Comparison of ENCODE assay signal across 17 cellular contexts in genomic region chr4:23680616-23681518, GRCh38.
A peak's percentile ranks its signal among the peaks of the same experiment; 100 is the strongest.
DNase-seq lines count a peak whose midpoint lies in the region; ATAC-seq, FAIRE-seq and TF ChIP-seq lines count a peak whose summit lies in the region.
"Had no signal": no experiment of that assay in that cellular context is flagged by ENCODE, and none has a peak within 500 bp of the region (broad histone marks: within the 10 kb centered on the region; RNA-seq: fewer than 3 reads in every experiment).

No MANE protein-coding gene starts in this region.

- H2AFZ ChIP-seq in IMR-90 (replicated peaks; ENCODE audit: low read length, poor library complexity) = no peak overlapping the region
- no peak overlapping the region for H2AFZ ChIP-seq in HepG2 (ENCODE audit: low read length)

- no peaks in the 10 kb centered on the region for H3K4me1 ChIP-seq in IMR-90 (ENCODE audit: control insufficient read depth, insufficient read depth, low read length)
- no peaks in the 10 kb centered on the region for H3K4me1 ChIP-seq in HepG2 (ENCODE audit: insufficient read depth, low read length)
- H3K4me1 ChIP-seq: spleen had no signal

- no peaks in the 10 kb centered on the region for H3K79me2 ChIP-seq in HepG2 (ENCODE audit: insufficient read depth, low read length)

- no peak overlapping the region for H3K23ac ChIP-seq in IMR-90 (ENCODE audit: low read depth, low read length)

- no peak overlapping the region for H3K9ac ChIP-seq in IMR-90 (ENCODE audit: low read depth, low read length)
- H3K9ac ChIP-seq in HepG2 (ENCODE audit: insufficient read depth, low read depth, low read length) = no peak overlapping the region

- no peak overlapping the region for H2BK20ac ChIP-seq in IMR-90 (ENCODE audit: low read depth, low read length)

- no peak overlapping the region for H2BK15ac ChIP-seq in IMR-90 (ENCODE audit: low read depth, low read length)

- H3K18ac ChIP-seq in IMR-90 (ENCODE audit: low read depth, low read length) = no peak overlapping the region

- no peak overlapping the region for H2BK120ac ChIP-seq in IMR-90 (ENCODE audit: low read depth, low read length)

- no peak for FAIRE-seq in HepG2 (lab: Jason Lieb, UNC)

- dilution Hi-C loops in IMR-90 (cut with HindIII; ENCODE audit: low sequenced_read_pairs, unreplicated experiment) = no loop called here

- H2AK9ac ChIP-seq in IMR-90 (replicated peaks; ENCODE audit: low read depth, low read length, poor library complexity) = no peak overlapping the region

- no peaks in the 10 kb centered on the region for H3K9me1 ChIP-seq in IMR-90 (ENCODE audit: insufficient read depth, low read length)

- H2BK5ac ChIP-seq in IMR-90 (ENCODE audit: low read depth, low read length, poor library complexity, severe bottlenecking) = no peak overlapping the region

- no peaks in the 10 kb centered on the region for H3K79me1 ChIP-seq in IMR-90 (ENCODE audit: low read depth in 1 of 2, low read length in 2 of 2)

- H4K91ac ChIP-seq in IMR-90 (ENCODE audit: insufficient read depth, low read depth, low read length) = no peak overlapping the region

- ATAC-seq in IMR-90 (ENCODE audit: low read depth) = peak; percentile 51
- ATAC-seq in HepG2 = no peak
- ATAC-seq in HG02588 (IDR thresholded peaks at IDR 0.05; ENCODE audit: unreplicated experiment) = no peak
- ATAC-seq: activated CD4-positive, CD25-positive, alpha-beta regulatory T cell treated with anti-CD3 and anti-CD28 coated beads, Interleukin-2, amount 50 U/mL, for 24 hours; T-cell had no signal

- TF ChIP-seq POLR2A in IMR-90 (IDR thresholded peaks at IDR 0.05; ENCODE audit: low read depth, low read length) (no peak), HepG2 (IDR thresholded peaks at IDR 0.05; ENCODE audit: insufficient read depth in 1 of 2, low read depth in 2 of 2, low read length in 2 of 2) (no peak)

- POLR2A ChIA-PET in IMR-90 (lab: Charles Lee; ENCODE audit: unreplicated experiment) (no interaction called here), HepG2 (lab: Yijun Ruan, JAX) (no interaction called here)

- DNase-seq in ACHN = peak; percentile 23
- DNase-seq in IMR-90 = peak; percentile 8
- DNase-seq in cerebellar cortex (ENCODE audit: low spot score) = peak; percentile 13
- no peak for DNase-seq in HepG2 (ENCODE audit: low spot score)
- no peak for DNase-seq in activated CD8-positive, alpha-beta memory T cell treated with anti-CD3 and anti-CD28 coated beads, Interleukin-2, amount 50 U/mL, for 48 hours
- no peak for DNase-seq in stimulated activated naive CD4-positive, alpha-beta T cell (lab: John Stamatoyannopoulos, UW)
- no peak for DNase-seq in globus pallidus (ENCODE audit: low spot score)
- DNase-seq: cerebellar nuclear complex, DMS79 treated with DMSO at 0.1 percent for 48 hours, erythroblast, NCI-H1092, NCI-H2227 treated with DMSO at 0.1 percent for 48 hours, nucleus accumbens, spleen, T-cell had no signal

- no peak overlapping the region for H4K8ac ChIP-seq in IMR-90 (ENCODE audit: low read depth in 2 of 2, low read length in 2 of 2)

- H3K4me2 ChIP-seq in IMR-90 (ENCODE audit: low read depth, low read length) (no peak overlapping the region), HepG2 (ENCODE audit: low read depth, low read length) (no peak overlapping the region)

- TF ChIP-seq EP300 in HepG2 (IDR thresholded peaks at IDR 0.05; ENCODE audit: low read depth in 2 of 2, low read length in 2 of 2) (no peak), HepG2 (CRISPR knock-in tag; IDR thresholded peaks at IDR 0.05; ENCODE audit: borderline replicate concordance) (no peak)

- H4K5ac ChIP-seq in IMR-90 (ENCODE audit: low read depth, low read length) = no peak overlapping the region

- intact Hi-C loops in IMR-90 (cut with micrococcal nuclease) (loop anchor here (1.0 to 5.0 kb wide), 2 partner anchors 738 to 1306 kb away; no protein-coding TSS in a partner anchor), HepG2 (cut with micrococcal nuclease; ENCODE audit: unreplicated experiment) (loop anchor here (1.0 to 5.0 kb wide), 2 partner anchors 351 to 738 kb away; no protein-coding TSS in a partner anchor)

- H3K56ac ChIP-seq in IMR-90 (ENCODE audit: extremely low read depth, insufficient read depth, low read length) = no peak overlapping the region

- CTCF ChIA-PET in IMR-90 (lab: Yijun Ruan, JAX) (interaction anchor here (0.5 to 0.8 kb wide), 2 partner anchors 20 to 1321 kb away, joined by 3 read pairs; no protein-coding TSS in a partner anchor), HepG2 (lab: Yijun Ruan, JAX; ENCODE audit: low intra/inter-chr PET ratio, low total read pairs) (interaction anchor here (1.6 kb wide), 1 partner anchor 739 kb away, joined by 5 read pairs; no protein-coding TSS in a partner anchor)

- TF ChIP-seq CTCF in IMR-90 (conservative IDR thresholded peaks at IDR 0.05; ENCODE audit: low read depth, low read length) = peak; percentile 37
- peak; percentile 21; the same call in 1 of the 2 replicates for TF ChIP-seq CTCF in HepG2 (CRISPR knock-in tag; IDR thresholded peaks at IDR 0.05)

- H3K9me3 ChIP-seq in IMR-90 (ENCODE audit: control insufficient read depth, insufficient read depth, low read length) (no peaks in the 10 kb centered on the region), HepG2 (ENCODE audit: low read length) (no peaks in the 10 kb centered on the region)
- H3K9me3 ChIP-seq: spleen had no signal

- no peak overlapping the region for H3K27ac ChIP-seq in IMR-90 (ENCODE audit: insufficient read depth, low read length)
- no peak overlapping the region for H3K27ac ChIP-seq in HepG2 (ENCODE audit: extremely low read length, insufficient read depth, low read length)
- H3K27ac ChIP-seq: spleen had no signal

- peak; percentile 39 for TF ChIP-seq RAD21 in IMR-90 (IDR thresholded peaks at IDR 0.05; ENCODE audit: low read length)
- TF ChIP-seq RAD21 in HepG2 (CRISPR knock-in tag; IDR thresholded peaks at IDR 0.05) = no peak

- no peak overlapping the region; the same call in 1 of the 2 replicates for H3K4ac ChIP-seq in IMR-90 (ENCODE audit: low read depth, low read length)

- no peak overlapping the region for H3K14ac ChIP-seq in IMR-90 (replicated peaks; ENCODE audit: low read depth, low read length)

- H2AK5ac ChIP-seq in IMR-90 (ENCODE audit: low read depth, low read length) = no peak overlapping the region

- in situ Hi-C loops in ACHN (cut with HindIII; ENCODE audit: low pct_ligation_motif_present, low pct_unique_long_range_greater_than_20kb, low sequenced_read_pairs) = no loop called here
- in situ Hi-C loops in IMR-90 (cut with MboI; ENCODE audit: low sequenced_read_pairs) = loop anchor here (25.0 kb wide), 1 partner anchor 731 kb away; no protein-coding TSS in a partner anchor
- in situ Hi-C loops in HepG2 (cut with HindIII; ENCODE audit: extremely low pct_ligation_motif_present, low pct_unique_long_range_greater_than_20kb) = loop anchor here (25.0 kb wide), 1 partner anchor 731 kb away; no protein-coding TSS in a partner anchor

- H3K27me3 ChIP-seq in IMR-90 (ENCODE audit: control insufficient read depth, insufficient read depth, low read length) = no peaks in the 10 kb centered on the region; the same call in 1 of the 2 replicates
- no peaks in the 10 kb centered on the region for H3K27me3 ChIP-seq in HepG2 (ENCODE audit: control insufficient read depth in 1 of 2, insufficient read depth in 2 of 2, low read length in 2 of 2)
- H3K27me3 ChIP-seq: spleen had no signal

- H3K4me3 ChIP-seq in IMR-90 (ENCODE audit: insufficient read depth, low read depth, low read length) (no peak overlapping the region), HepG2 (replicated peaks in 1 of 3; ENCODE audit: insufficient read depth in 1 of 3, low read depth in 2 of 3, low read length in 3 of 3) (no peak overlapping the region)
- H3K4me3 ChIP-seq: spleen had no signal

- no peaks in the 10 kb centered on the region for H4K20me1 ChIP-seq in IMR-90 (ENCODE audit: insufficient read depth, low read length)
- no peaks in the 10 kb centered on the region for H4K20me1 ChIP-seq in HepG2 (ENCODE audit: insufficient read depth, low read length)

- H3K36me3 ChIP-seq in IMR-90 (ENCODE audit: control insufficient read depth, insufficient read depth, low read length) (no peaks in the 10 kb centered on the region), HepG2 (replicated peaks in 1 of 2; ENCODE audit: control insufficient read depth in 1 of 2, insufficient read depth in 2 of 2, low read length in 2 of 2) (no peaks in the 10 kb centered on the region)
- H3K36me3 ChIP-seq: spleen had no signal

- BruUV-seq in IMR-90 (replicated peaks; lab: Mats Ljungman, UMichigan) (no TSS peak), HepG2 (replicated peaks; lab: Mats Ljungman, UMichigan) (no TSS peak)

- no CpG with 5 or more reads among the region's 4 CpGs for WGBS in IMR-90 (ENCODE audit: extremely low coverage in 2 of 2, insufficient read length in 1 of 2), 2 experiments
- WGBS in HepG2 (ENCODE audit: low lambda C conversion rate) = 4% methylated on average over 4 of the region's 4 CpGs

TF ChIP-seq in IMR-90, 13 proteins besides CTCF, POLR2A, EP300 and RAD21 (continues in another document):
- TF ChIP-seq USF2 (IDR thresholded peaks at IDR 0.05; ENCODE audit: low read depth, low read length) = no peak
- no peak for TF ChIP-seq CHD1 (IDR thresholded peaks at IDR 0.05; ENCODE audit: low read depth, low read length)
- TF ChIP-seq BHLHE40 (IDR thresholded peaks at IDR 0.05; ENCODE audit: low read depth, low read length) = no peak

TF ChIP-seq in HepG2, 621 proteins besides CTCF, POLR2A, EP300 and RAD21 (continues in another document):
- TF ChIP-seq, protein P1, sequence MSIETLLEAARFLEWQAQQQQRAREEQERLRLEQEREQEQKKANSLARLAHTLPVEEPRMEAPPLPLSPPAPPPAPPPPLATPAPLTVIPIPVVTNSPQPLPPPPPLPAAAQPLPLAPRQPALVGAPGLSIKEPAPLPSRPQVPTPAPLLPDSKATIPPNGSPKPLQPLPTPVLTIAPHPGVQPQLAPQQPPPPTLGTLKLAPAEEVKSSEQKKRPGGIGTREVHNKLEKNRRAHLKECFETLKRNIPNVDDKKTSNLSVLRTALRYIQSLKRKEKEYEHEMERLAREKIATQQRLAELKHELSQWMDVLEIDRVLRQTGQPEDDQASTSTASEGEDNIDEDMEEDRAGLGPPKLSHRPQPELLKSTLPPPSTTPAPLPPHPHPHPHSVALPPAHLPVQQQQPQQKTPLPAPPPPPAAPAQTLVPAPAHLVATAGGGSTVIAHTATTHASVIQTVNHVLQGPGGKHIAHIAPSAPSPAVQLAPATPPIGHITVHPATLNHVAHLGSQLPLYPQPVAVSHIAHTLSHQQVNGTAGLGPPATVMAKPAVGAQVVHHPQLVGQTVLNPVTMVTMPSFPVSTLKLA (IDR thresholded peaks at IDR 0.05) = peak; percentile 95
- TF ChIP-seq ATF7 (IDR thresholded peaks at IDR 0.05) (peak; percentile 83), ATF7 (CRISPR knock-in tag; IDR thresholded peaks at IDR 0.05) (no peak), ZNF678 (CRISPR knock-in tag; IDR thresholded peaks at IDR 0.05) (no peak), ZNF367 (CRISPR knock-in tag; IDR thresholded peaks at IDR 0.05; ENCODE audit: borderline replicate concordance) (no peak), ZNF777 (CRISPR knock-in tag; IDR thresholded peaks at IDR 0.05) (no peak)

Comparison
In these comparisons a context has a peak if more than half of its experiments do, and no peak if none do; other contexts are left out.
1. DNase-seq: peak in ACHN (single experiment), IMR-90 (single experiment) and cerebellar cortex (single experiment); none in HepG2 (single experiment), activated CD8-positive, alpha-beta memory T cell treated with anti-CD3 and anti-CD28 coated beads, Interleukin-2, amount 50 U/mL, for 48 hours (single experiment), stimulated activated naive CD4-positive, alpha-beta T cell (0 of 6) and globus pallidus (single experiment).